Comparison of ENCODE assay signal across 9 cellular contexts in genomic region chr16:66961065-66961744, GRCh38. TPM values are rescaled to one million over a fixed set of nuclear protein-coding genes. Genes with fewer than 3 reads are reported as not detected.
DNase-seq lines count a peak whose midpoint lies in the region; ATAC-seq and TF ChIP-seq lines count a peak whose summit lies in the region.
"Had no signal": no experiment of that assay in that cellular context is flagged by ENCODE, and none has a peak within 500 bp of the region (broad histone marks: within the 10 kb centered on the region; RNA-seq: fewer than 3 reads in every experiment).

A gene with protein sequence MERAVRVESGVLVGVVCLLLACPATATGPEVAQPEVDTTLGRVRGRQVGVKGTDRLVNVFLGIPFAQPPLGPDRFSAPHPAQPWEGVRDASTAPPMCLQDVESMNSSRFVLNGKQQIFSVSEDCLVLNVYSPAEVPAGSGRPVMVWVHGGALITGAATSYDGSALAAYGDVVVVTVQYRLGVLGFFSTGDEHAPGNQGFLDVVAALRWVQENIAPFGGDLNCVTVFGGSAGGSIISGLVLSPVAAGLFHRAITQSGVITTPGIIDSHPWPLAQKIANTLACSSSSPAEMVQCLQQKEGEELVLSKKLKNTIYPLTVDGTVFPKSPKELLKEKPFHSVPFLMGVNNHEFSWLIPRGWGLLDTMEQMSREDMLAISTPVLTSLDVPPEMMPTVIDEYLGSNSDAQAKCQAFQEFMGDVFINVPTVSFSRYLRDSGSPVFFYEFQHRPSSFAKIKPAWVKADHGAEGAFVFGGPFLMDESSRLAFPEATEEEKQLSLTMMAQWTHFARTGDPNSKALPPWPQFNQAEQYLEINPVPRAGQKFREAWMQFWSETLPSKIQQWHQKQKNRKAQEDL (plus strand): TSS chr16:66961266. CDS start chr16:66961308, 42 bp downstream.

- peaks cover 8% of the 10 kb centered on the region for H3K27me3 Mint-ChIP-seq in GM23338 (ENCODE audit: insufficient read depth, low read depth, poor library complexity)

- no peaks in the 10 kb centered on the region for H3F3A ChIP-seq in GM23338 (replicated peaks; ENCODE audit: low read depth)

- no peaks in the 10 kb centered on the region for H3K9me2 ChIP-seq in GM23338 (ENCODE audit: insufficient read depth)

- H3K36me3 ChIP-seq in GM23338 (ENCODE audit: insufficient read depth) (no peaks in the 10 kb centered on the region), body of pancreas (replicated peaks in 1 of 2; ENCODE audit: insufficient read depth in 1 of 2, low read depth in 2 of 2) (no peaks in the 10 kb centered on the region)

- no peaks in the 10 kb centered on the region; the same call in 1 of the 2 replicates for H4K20me1 ChIP-seq in GM23338 (replicated peaks; ENCODE audit: insufficient read depth)

- H2AFZ ChIP-seq in GM23338, result peak within 1 kb of the TSS; percentile 96

- no peak for TF ChIP-seq POLR2A in body of pancreas (IDR thresholded peaks at IDR 0.05)

- peak within 1 kb of the TSS; percentile 81 for H3K4me3 Mint-ChIP-seq in GM23338
- H3K4me3 Mint-ChIP-seq: immature natural killer cell had no signal

- H3K4me3 ChIP-seq in GM23338, result no peak within 1 kb of the TSS
- H3K4me3 ChIP-seq in body of pancreas, result no peak within 1 kb of the TSS

- TF ChIP-seq CTCF in GM23338 (conservative IDR thresholded peaks at IDR 0.05; ENCODE audit: low read depth in 2 of 2) (peak; percentile 93 to 97), body of pancreas (IDR thresholded peaks at IDR 0.05) (peak; percentile 72 to 82 (median 79))

- H3K27ac ChIP-seq in GM23338 (ENCODE audit: low read depth) (no peak within 1 kb of the TSS), body of pancreas (peak within 1 kb of the TSS in 1 of 4 donors; percentile 38)

- no peaks in the 10 kb centered on the region for H3K27me3 ChIP-seq in GM23338 (ENCODE audit: insufficient read depth)
- no peaks in the 10 kb centered on the region for H3K27me3 ChIP-seq in body of pancreas

- no peaks in the 10 kb centered on the region for H3K36me3 Mint-ChIP-seq in GM23338 (ENCODE audit: low read depth)
- H3K36me3 Mint-ChIP-seq: immature natural killer cell had no signal

- ATAC-seq in GM23338, result peak; percentile 100
- peak; percentile 90 for ATAC-seq in body of pancreas
- ATAC-seq in HG02970 (IDR thresholded peaks at IDR 0.05; ENCODE audit: low FRiP score, unreplicated experiment), result no peak

- WGBS in body of pancreas, 2 donors, result 46 to 73% methylated on average over 10 to 16 of the region's 16 CpGs

- H3K9me3 ChIP-seq in body of pancreas, result no peaks in the 10 kb centered on the region

- H3K4me1 ChIP-seq in GM23338 (ENCODE audit: insufficient read depth) (no peaks in the 10 kb centered on the region), body of pancreas (peaks cover 19% of the 10 kb centered on the region)

- intact Hi-C loops in body of pancreas (cut with DNase I), result no loop called here

- H3K27ac Mint-ChIP-seq in GM23338, result no peak within 1 kb of the TSS

- H3K79me2 ChIP-seq in GM23338 (replicated peaks; ENCODE audit: insufficient read depth), result no peaks in the 10 kb centered on the region

- H3K4me1 Mint-ChIP-seq in GM23338, result peaks cover 10% of the 10 kb centered on the region
- H3K4me1 Mint-ChIP-seq: immature natural killer cell had no signal

- H3K9me3 Mint-ChIP-seq in GM23338, result peaks cover 4% of the 10 kb centered on the region; the same call in 2 of the 3 replicates
- H3K9me3 Mint-ChIP-seq: immature natural killer cell had no signal

- H3K4me2 ChIP-seq in GM23338, result peak within 1 kb of the TSS; percentile 64

- DNase-seq in ELR (ENCODE audit: low read depth) (peak; percentile 81), GM23338 (ENCODE audit: low spot score) (peak; percentile 95), MV-4-11 (lab: John Stamatoyannopoulos, UW) (peak; percentile 78), SW480 (ENCODE audit: low spot score) (peak; percentile 78), body of pancreas (peak; percentile 78 to 87 (median 84)), inferior parietal cortex (ENCODE audit: extremely low spot score) (peak; percentile 53)
- DNase-seq in stimulated activated CD4-positive, alpha-beta T cell treated with anti-CD3 and anti-CD28 coated beads, Interleukin-2, amount 100 ng/mL, for 24 hours, result peak; percentile 71 to 76

TF ChIP-seq in GM23338, 12 proteins besides CTCF, POLR2A, EP300 and RAD21:
- TF ChIP-seq EZH2phosphoT487 (IDR thresholded peaks at IDR 0.05; ENCODE audit: unreplicated experiment) (no peak), POLR2AphosphoS5 (IDR thresholded peaks at IDR 0.05; ENCODE audit: low read depth) (0 out of 2 replicates have a peak, but pooled peaks have one; percentile 36), JUNB (IDR thresholded peaks at IDR 0.05; ENCODE audit: unreplicated experiment) (no peak)
- TF ChIP-seq, protein P1, sequence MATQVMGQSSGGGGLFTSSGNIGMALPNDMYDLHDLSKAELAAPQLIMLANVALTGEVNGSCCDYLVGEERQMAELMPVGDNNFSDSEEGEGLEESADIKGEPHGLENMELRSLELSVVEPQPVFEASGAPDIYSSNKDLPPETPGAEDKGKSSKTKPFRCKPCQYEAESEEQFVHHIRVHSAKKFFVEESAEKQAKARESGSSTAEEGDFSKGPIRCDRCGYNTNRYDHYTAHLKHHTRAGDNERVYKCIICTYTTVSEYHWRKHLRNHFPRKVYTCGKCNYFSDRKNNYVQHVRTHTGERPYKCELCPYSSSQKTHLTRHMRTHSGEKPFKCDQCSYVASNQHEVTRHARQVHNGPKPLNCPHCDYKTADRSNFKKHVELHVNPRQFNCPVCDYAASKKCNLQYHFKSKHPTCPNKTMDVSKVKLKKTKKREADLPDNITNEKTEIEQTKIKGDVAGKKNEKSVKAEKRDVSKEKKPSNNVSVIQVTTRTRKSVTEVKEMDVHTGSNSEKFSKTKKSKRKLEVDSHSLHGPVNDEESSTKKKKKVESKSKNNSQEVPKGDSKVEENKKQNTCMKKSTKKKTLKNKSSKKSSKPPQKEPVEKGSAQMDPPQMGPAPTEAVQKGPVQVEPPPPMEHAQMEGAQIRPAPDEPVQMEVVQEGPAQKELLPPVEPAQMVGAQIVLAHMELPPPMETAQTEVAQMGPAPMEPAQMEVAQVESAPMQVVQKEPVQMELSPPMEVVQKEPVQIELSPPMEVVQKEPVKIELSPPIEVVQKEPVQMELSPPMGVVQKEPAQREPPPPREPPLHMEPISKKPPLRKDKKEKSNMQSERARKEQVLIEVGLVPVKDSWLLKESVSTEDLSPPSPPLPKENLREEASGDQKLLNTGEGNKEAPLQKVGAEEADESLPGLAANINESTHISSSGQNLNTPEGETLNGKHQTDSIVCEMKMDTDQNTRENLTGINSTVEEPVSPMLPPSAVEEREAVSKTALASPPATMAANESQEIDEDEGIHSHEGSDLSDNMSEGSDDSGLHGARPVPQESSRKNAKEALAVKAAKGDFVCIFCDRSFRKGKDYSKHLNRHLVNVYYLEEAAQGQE (IDR thresholded peaks at IDR 0.05; ENCODE audit: unreplicated experiment), result no peak

RNA-seq across cellular contexts. Expression of the gene that starts here (rescaled TPM):
- total RNA-seq in GM23338 (2014; rRNA removed; shearing (Covaris generic)), result 0.66 and 1.0 TPM in 2 replicates
- 0.55 and 0.92 TPM in 2 replicates for polyA plus RNA-seq in GM23338 (2016; fragmentation: Nextera tagmentation; extraction: Ambion mirVana)
- 1 to 10 TPM; 5.2 to 5.6 TPM for total RNA-seq in body of pancreas
- polyA plus RNA-seq: immature natural killer cell had no signal
